ENCODE assay signal across 16 cellular contexts in genomic region chr21:42340651-42341050, GRCh38. TPM values are rescaled to one million over a fixed set of nuclear protein-coding genes. Genes with fewer than 3 reads are reported as not detected.
DNase-seq lines count a peak whose midpoint lies in the region; ATAC-seq and TF ChIP-seq lines count a peak whose summit lies in the region.
"Not testable (repeated sequence)": the region's sequence is repeated elsewhere in the genome, so short reads cannot be mapped to it uniquely, and the experiment has no call there.
"Had no signal": no experiment of that assay in that cellular context is flagged by ENCODE, and none has a peak within 500 bp of the region (broad histone marks: within the 10 kb centered on the region; RNA-seq: fewer than 3 reads in every experiment).

No MANE protein-coding gene starts in this region.

- TF ChIP-seq POLR2A in IMR-90 (IDR thresholded peaks at IDR 0.05; ENCODE audit: low read depth, low read length); spleen (IDR thresholded peaks at IDR 0.05): not testable (repeated sequence)

- not testable (repeated sequence) for H3K9me1 ChIP-seq in IMR-90 (ENCODE audit: insufficient read depth, low read length)

- in situ Hi-C loops in IMR-90 (cut with MboI; ENCODE audit: low sequenced_read_pairs), result not testable (repeated sequence)

- BruUV-seq in IMR-90 (replicated peaks; lab: Mats Ljungman, UMichigan), result not testable (repeated sequence)

- not testable (repeated sequence) for H3K18ac ChIP-seq in IMR-90 (ENCODE audit: low read depth, low read length)

- H3K4ac ChIP-seq in IMR-90 (ENCODE audit: low read depth, low read length), result not testable (repeated sequence)

- intact Hi-C loops in IMR-90 (cut with micrococcal nuclease); spleen (cut with DNase I; ENCODE audit: low total_unique reads): not testable (repeated sequence)

- not testable (repeated sequence) for H2BK120ac ChIP-seq in IMR-90 (ENCODE audit: low read depth, low read length)

- not testable (repeated sequence) for H3K14ac ChIP-seq in IMR-90 (replicated peaks; ENCODE audit: low read depth, low read length)

- not testable (repeated sequence) for H2BK15ac ChIP-seq in IMR-90 (ENCODE audit: low read depth, low read length)

- H2AK5ac ChIP-seq in IMR-90 (ENCODE audit: low read depth, low read length), result not testable (repeated sequence)

- not testable (repeated sequence) for H3K9me3 ChIP-seq in IMR-90 (ENCODE audit: control insufficient read depth, insufficient read depth, low read length); spleen

- not testable (repeated sequence) for H3K36me3 Mint-ChIP-seq in activated T-cell treated with anti-CD3 and anti-CD28 coated beads, Interleukin-2, amount 50 U/mL, for 24 hours (ENCODE audit: low read depth); memory B cell; osteocyte (ENCODE audit: unreplicated experiment)

- H3K4me1 Mint-ChIP-seq in activated T-cell treated with anti-CD3 and anti-CD28 coated beads, Interleukin-2, amount 50 U/mL, for 24 hours (ENCODE audit: low read depth), result peaks cover 14% of the 10 kb centered on the region
- not testable (repeated sequence) for H3K4me1 Mint-ChIP-seq in memory B cell; osteocyte (ENCODE audit: unreplicated experiment)

- H2AK9ac ChIP-seq in IMR-90 (replicated peaks; ENCODE audit: low read depth, low read length, poor library complexity), result not testable (repeated sequence)

- POLR2A ChIA-PET in IMR-90 (lab: Charles Lee; ENCODE audit: unreplicated experiment), result not testable (repeated sequence)

- not testable (repeated sequence) for H3K23ac ChIP-seq in IMR-90 (ENCODE audit: low read depth, low read length)

- H3K4me3 Mint-ChIP-seq in activated T-cell treated with anti-CD3 and anti-CD28 coated beads, Interleukin-2, amount 50 U/mL, for 24 hours; memory B cell; osteocyte (ENCODE audit: unreplicated experiment): not testable (repeated sequence)

- not testable (repeated sequence) for H3K4me1 ChIP-seq in IMR-90 (ENCODE audit: control insufficient read depth, insufficient read depth, low read length)
- H3K4me1 ChIP-seq in spleen, result peaks cover 0 to 14% (median 9%) of the 10 kb centered on the region in 6 donors

- not testable (repeated sequence) for H3K56ac ChIP-seq in IMR-90 (ENCODE audit: extremely low read depth, insufficient read depth, low read length)

- 77% methylated on average over 9 of the region's 16 CpGs; no CpG with 5 or more reads in 1 of the 2 experiments for WGBS in IMR-90 (ENCODE audit: extremely low coverage in 2 of 2, insufficient read length in 1 of 2), 2 experiments
- 89 to 94% (median 92%) methylated on average over 16 of the region's 16 CpGs for WGBS in spleen, 5 donors

- TF ChIP-seq CTCF in IMR-90 (conservative IDR thresholded peaks at IDR 0.05; ENCODE audit: low read depth, low read length); VCaP (conservative IDR thresholded peaks at IDR 0.05); osteocyte (IDR thresholded peaks at IDR 0.05); spleen (IDR thresholded peaks at IDR 0.05 in 8 of 11, conservative IDR thresholded peaks at IDR 0.05 in 3 of 11): not testable (repeated sequence)

- not testable (repeated sequence) for H3K27ac ChIP-seq in IMR-90 (ENCODE audit: insufficient read depth, low read length); spleen
- H3K27ac ChIP-seq in VCaP, result peak overlapping the region; percentile 94; the same call in 1 of the 2 replicates

- not testable (repeated sequence) for H3K9me3 Mint-ChIP-seq in activated T-cell treated with anti-CD3 and anti-CD28 coated beads, Interleukin-2, amount 50 U/mL, for 24 hours; memory B cell; osteocyte (ENCODE audit: unreplicated experiment)

- H3K27me3 ChIP-seq in IMR-90 (ENCODE audit: control insufficient read depth, insufficient read depth, low read length), result peaks cover 15% of the 10 kb centered on the region
- not testable (repeated sequence) for H3K27me3 ChIP-seq in spleen (replicated peaks in 1 of 7)

- H3K36me3 ChIP-seq in IMR-90 (ENCODE audit: control insufficient read depth, insufficient read depth, low read length); spleen: not testable (repeated sequence)

- DNase-seq in IMR-90; memory B cell (ENCODE audit: low spot score in 2 of 2): not testable (repeated sequence)
- peak; percentile 17 for DNase-seq in activated T-cell treated with anti-CD3 and anti-CD28 coated beads, Interleukin-2, amount 50 U/mL, for 24 hours
- peak; percentile 66 for DNase-seq in osteocyte (ENCODE audit: extremely low spot score, unreplicated experiment)
- peak; percentile 34 for DNase-seq in spleen
- DNase-seq in ureter (ENCODE audit: low spot score), result peak; percentile 20

- H2BK20ac ChIP-seq in IMR-90 (ENCODE audit: low read depth, low read length), result not testable (repeated sequence)

- H3K4me3 ChIP-seq in IMR-90 (ENCODE audit: insufficient read depth, low read depth, low read length); spleen: not testable (repeated sequence)

- not testable (repeated sequence) for H3K27me3 Mint-ChIP-seq in activated T-cell treated with anti-CD3 and anti-CD28 coated beads, Interleukin-2, amount 50 U/mL, for 24 hours; memory B cell
- peaks cover 20% of the 10 kb centered on the region for H3K27me3 Mint-ChIP-seq in osteocyte (ENCODE audit: unreplicated experiment)

- H4K91ac ChIP-seq in IMR-90 (ENCODE audit: insufficient read depth, low read depth, low read length), result not testable (repeated sequence)

- not testable (repeated sequence) for H3K4me2 ChIP-seq in IMR-90 (ENCODE audit: low read depth, low read length)

- dilution Hi-C loops in IMR-90 (cut with HindIII; ENCODE audit: low sequenced_read_pairs, unreplicated experiment), result not testable (repeated sequence)

- H3K9ac ChIP-seq in IMR-90 (ENCODE audit: low read depth, low read length), result not testable (repeated sequence)

- not testable (repeated sequence) for H2BK5ac ChIP-seq in IMR-90 (ENCODE audit: low read depth, low read length, poor library complexity, severe bottlenecking)

- H4K5ac ChIP-seq in IMR-90 (ENCODE audit: low read depth, low read length), result not testable (repeated sequence)

- peak overlapping the region; percentile 32 for H2AFZ ChIP-seq in IMR-90 (replicated peaks; ENCODE audit: low read length, poor library complexity)

- ATAC-seq in IMR-90 (ENCODE audit: low read depth); memory B cell (ENCODE audit: low read depth): not testable (repeated sequence)

- not testable (repeated sequence) for H4K8ac ChIP-seq in IMR-90 (ENCODE audit: low read depth in 2 of 2, low read length in 2 of 2)

- CTCF ChIA-PET in IMR-90 (lab: Yijun Ruan, JAX), result not testable (repeated sequence)

- not testable (repeated sequence) for H3K79me1 ChIP-seq in IMR-90 (ENCODE audit: low read depth in 1 of 2, low read length in 2 of 2)

- H4K20me1 ChIP-seq in IMR-90 (ENCODE audit: insufficient read depth, low read length), result not testable (repeated sequence)

- H3K27ac Mint-ChIP-seq in activated T-cell treated with anti-CD3 and anti-CD28 coated beads, Interleukin-2, amount 50 U/mL, for 24 hours; osteocyte (ENCODE audit: unreplicated experiment): not testable (repeated sequence)
- H3K27ac Mint-ChIP-seq in memory B cell, result peak overlapping the region; percentile 12

- TF ChIP-seq RAD21 in IMR-90 (IDR thresholded peaks at IDR 0.05; ENCODE audit: low read length), result not testable (repeated sequence)

RNA-seq across cellular contexts. Expression of gene TFF2, which starts 10.1 kb away (rescaled TPM):
- total RNA-seq in IMR-90 (2012; rRNA removed) (not detected in 2 replicates), osteocyte (not detected in 2 replicates), spleen (not detected), ureter (not detected)
- polyA plus RNA-seq in IMR-90 (2012; rRNA removed) (not detected in 2 replicates), spleen (under 1 TPM in 1 of 3 donors, not detected in 2; 0.14 TPM)
- polyA plus RNA-seq in IMR-90 (2012; cell fraction: cytosol; rRNA removed), result not detected in 2 replicates
- not detected in 2 replicates for polyA plus RNA-seq in IMR-90 (2012; cell fraction: nucleus; rRNA removed; ENCODE audit: low replicate concordance)
- total RNA-seq: Calu3; CD4-positive, alpha-beta T cell; CD8-positive, alpha-beta memory T cell; Daoy; G401; GM23338; HFFc6 had no signal
- polyA plus RNA-seq: A549; CD14-positive monocyte; CD8-positive, alpha-beta memory T cell; GM23338 had no signal

RNA-seq across cellular contexts. Expression of gene TFF3, which starts 25.4 kb away (rescaled TPM):
- total RNA-seq in IMR-90 (2012; rRNA removed) (not detected in 2 replicates), osteocyte (46.1 and 50.3 TPM in 2 replicates), spleen (100 to 1,000 TPM in 2 of 7 donors, 10 to 100 TPM in 5; 38.1 to 123 (median 72.9) TPM), ureter (3.0 TPM)
- polyA plus RNA-seq in IMR-90 (2012; rRNA removed) (not detected in 2 replicates), spleen (10 to 100 TPM; 28.9 to 77.8 (median 48.3) TPM)
- not detected in 2 replicates for polyA plus RNA-seq in IMR-90 (2012; cell fraction: cytosol; rRNA removed)
- not detected in 2 replicates for polyA plus RNA-seq in IMR-90 (2012; cell fraction: nucleus; rRNA removed; ENCODE audit: low replicate concordance)
- total RNA-seq: Calu3; CD4-positive, alpha-beta T cell; CD8-positive, alpha-beta memory T cell; G401; HFFc6 had no signal
- polyA plus RNA-seq: CD14-positive monocyte; CD8-positive, alpha-beta memory T cell had no signal

RNA-seq across cellular contexts. Expression of gene TFF1, which starts 25.7 kb away (rescaled TPM):
- not detected in 2 replicates for total RNA-seq in IMR-90 (2012; rRNA removed)
- polyA plus RNA-seq in IMR-90 (2012; rRNA removed), result not detected in 2 replicates
- polyA plus RNA-seq in IMR-90 (2012; cell fraction: cytosol; rRNA removed), result not detected in 2 replicates
- not detected in 2 replicates for polyA plus RNA-seq in IMR-90 (2012; cell fraction: nucleus; rRNA removed; ENCODE audit: low replicate concordance)
- not detected in 2 replicates for total RNA-seq in osteocyte
- not detected for total RNA-seq in spleen
- polyA plus RNA-seq in spleen, result not detected
- 2.6 TPM for total RNA-seq in ureter
- total RNA-seq: Calu3; CD4-positive, alpha-beta T cell; CD8-positive, alpha-beta memory T cell; Daoy; G401; GM23338; HFFc6 had no signal
- polyA plus RNA-seq: CD14-positive monocyte; CD8-positive, alpha-beta memory T cell; GM23338 had no signal

RNA-seq across cellular contexts. Expression of gene TMPRSS3, which starts 55.2 kb away (rescaled TPM):
- total RNA-seq in IMR-90 (2012; rRNA removed) (not detected in 2 replicates), osteocyte (not detected in 2 replicates), spleen (1 to 10 TPM in 2 of 7 donors, under 1 TPM in 4, not detected in 1; 0.51 to 6.0 (median 0.78) TPM), ureter (1.7 TPM)
- polyA plus RNA-seq in IMR-90 (2012; rRNA removed) (not detected in 2 replicates), spleen (under 1 TPM; 0.22 to 0.32 (median 0.24) TPM)
- polyA plus RNA-seq in IMR-90 (2012; cell fraction: cytosol; rRNA removed), result not detected in 2 replicates
- polyA plus RNA-seq in IMR-90 (2012; cell fraction: nucleus; rRNA removed; ENCODE audit: low replicate concordance), result not detected in 2 replicates
- total RNA-seq: G401, HFFc6 had no signal
- polyA plus RNA-seq: GM23338 had no signal
